ENCODE assay signal across 35 cellular contexts in the genomic region with DNA sequence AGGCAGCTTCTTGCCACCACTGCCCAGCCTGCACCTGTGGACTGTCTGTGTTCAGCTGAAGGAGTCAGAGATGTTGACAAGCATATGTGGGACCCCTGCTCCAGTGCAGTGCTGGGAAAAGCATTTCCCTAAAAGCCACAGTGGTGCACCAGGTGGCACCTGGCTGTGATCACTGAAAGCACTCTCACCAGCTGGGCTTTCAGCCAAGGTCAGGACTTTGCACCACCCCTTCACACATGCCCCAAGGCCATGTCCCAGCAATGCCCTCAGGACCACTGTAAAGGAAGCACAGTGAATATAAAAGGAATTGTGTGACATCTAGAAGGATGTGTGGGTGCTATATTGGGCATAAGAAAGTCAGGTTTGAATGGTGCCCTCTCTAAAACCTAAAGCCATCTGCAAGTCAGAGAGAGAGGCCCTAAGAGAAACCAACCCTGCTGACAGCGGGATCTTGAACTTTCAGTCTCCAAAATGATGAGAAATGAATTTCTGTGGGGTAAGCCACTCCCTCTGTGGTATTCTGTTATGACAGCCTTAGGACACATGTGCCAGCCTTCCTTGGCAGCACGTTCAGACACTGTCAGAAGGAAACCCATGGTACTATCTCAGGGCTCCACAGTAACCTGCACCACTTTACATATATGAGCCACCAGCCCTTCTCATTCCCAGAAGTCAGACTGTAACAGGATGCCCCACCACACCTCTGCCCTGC. TPM values are rescaled to one million over a fixed set of nuclear protein-coding genes. Genes with fewer than 3 reads are reported as not detected.
"Had no signal": no experiment of that assay in that cellular context is flagged by ENCODE, and none has a peak within 500 bp of the region (broad histone marks: within the 10 kb centered on the region; RNA-seq: fewer than 3 reads in every experiment).

No MANE protein-coding gene starts in this region.

- H3K36me3 ChIP-seq: esophagus squamous epithelium, gastroesophageal sphincter, heart right ventricle, WERI-Rb-1 had no signal

- H3K27me3 ChIP-seq: esophagus squamous epithelium, gastroesophageal sphincter had no signal

- ATAC-seq: activated CD4-positive, CD25-positive, alpha-beta regulatory T cell treated with anti-CD3 and anti-CD28 coated beads, Interleukin-2, amount 50 U/mL, for 24 hours; activated CD8-positive, alpha-beta T cell treated with anti-CD3 and anti-CD28 coated beads for 36 hours; activated T-cell treated with anti-CD3 and anti-CD28 coated beads, Interleukin-2, amount 50 U/mL, for 4 hours; activated T-helper 17 cell treated with anti-CD3 and anti-CD28 coated beads, Interleukin-2, amount 50 U/mL, for 72 hours; gastroesophageal sphincter; heart right ventricle; T-helper 17 cell had no signal

- FAIRE-seq: astrocyte, colon, endometrium, endothelial cell of umbilical vein had no signal

- DNase-seq: activated B cell treated with CpG ODN at 0.5 μM for 24 hours; activated CD4-positive, alpha-beta T cell treated with anti-CD3 and anti-CD28 coated beads for 48 hours; activated CD4-positive, alpha-beta T cell treated with anti-CD3 and anti-CD28 coated beads, Interleukin-2, amount 50 U/mL, for 1 hour; activated CD4-positive, alpha-beta T cell treated with anti-CD3 and anti-CD28 coated beads, Interleukin-2, amount 50 U/mL, for 48 hours; activated CD8-positive, alpha-beta memory T cell treated with anti-CD3 and anti-CD28 coated beads for 24 hours; activated CD8-positive, alpha-beta T cell treated with anti-CD3 and anti-CD28 coated beads for 36 hours; activated effector memory CD4-positive, alpha-beta T cell treated with Interleukin-2 at 50 U/mL for 16 hours; activated gamma-delta T cell treated with Interleukin-2 at 50 U/mL for 16 hours; activated naive CD4-positive, alpha-beta T cell treated with anti-CD3 and anti-CD28 coated beads, Interleukin-2, amount 50 U/mL, for 16 hours; activated naive CD4-positive, alpha-beta T cell treated with Interleukin-2 at 50 U/mL for 16 hours; activated T-cell treated with anti-CD3 and anti-CD28 coated beads, Interleukin-2, amount 50 U/mL, for 4 hours; amniotic stem cell; anterior cingulate cortex; caudate nucleus; cortex of kidney; effector CD8-positive, alpha-beta T cell; esophagus squamous epithelium; foreskin melanocyte; heart right ventricle; T-helper 17 cell; T1000; WERI-Rb-1 had no signal

- H3K27ac ChIP-seq: epithelial cell of prostate, esophagus squamous epithelium, gastroesophageal sphincter, heart right ventricle, WERI-Rb-1 had no signal

- H3K9me3 ChIP-seq: esophagus squamous epithelium, gastroesophageal sphincter, heart right ventricle had no signal

- H3K4me3 ChIP-seq: esophagus squamous epithelium, gastroesophageal sphincter, heart right ventricle had no signal

RNA-seq across cellular contexts. Expression of a gene that starts 30.7 kb away (rescaled TPM):
- total RNA-seq: activated B cell treated with CpG ODN at 0.5 μM for 24 hours; activated CD8-positive, alpha-beta T cell treated with anti-CD3 and anti-CD28 coated beads for 36 hours; activated T-cell treated with anti-CD3 and anti-CD28 coated beads, Interleukin-2, amount 50 U/mL, for 4 hours; activated T-helper 17 cell treated with anti-CD3 and anti-CD28 coated beads, Interleukin-2, amount 50 U/mL, for 72 hours; astrocyte; chondrocyte; dermis microvascular lymphatic vessel endothelial cell; endothelial cell of umbilical vein; fibroblast of lung; fibroblast of villous mesenchyme; glomerular endothelial cell; heart right ventricle; T-helper 17 cell had no signal
- polyA plus RNA-seq: endothelial cell of umbilical vein, fibroblast of lung, heart right ventricle had no signal
